8 cellular contexts compared by ENCODE assay signal in the genomic region with DNA sequence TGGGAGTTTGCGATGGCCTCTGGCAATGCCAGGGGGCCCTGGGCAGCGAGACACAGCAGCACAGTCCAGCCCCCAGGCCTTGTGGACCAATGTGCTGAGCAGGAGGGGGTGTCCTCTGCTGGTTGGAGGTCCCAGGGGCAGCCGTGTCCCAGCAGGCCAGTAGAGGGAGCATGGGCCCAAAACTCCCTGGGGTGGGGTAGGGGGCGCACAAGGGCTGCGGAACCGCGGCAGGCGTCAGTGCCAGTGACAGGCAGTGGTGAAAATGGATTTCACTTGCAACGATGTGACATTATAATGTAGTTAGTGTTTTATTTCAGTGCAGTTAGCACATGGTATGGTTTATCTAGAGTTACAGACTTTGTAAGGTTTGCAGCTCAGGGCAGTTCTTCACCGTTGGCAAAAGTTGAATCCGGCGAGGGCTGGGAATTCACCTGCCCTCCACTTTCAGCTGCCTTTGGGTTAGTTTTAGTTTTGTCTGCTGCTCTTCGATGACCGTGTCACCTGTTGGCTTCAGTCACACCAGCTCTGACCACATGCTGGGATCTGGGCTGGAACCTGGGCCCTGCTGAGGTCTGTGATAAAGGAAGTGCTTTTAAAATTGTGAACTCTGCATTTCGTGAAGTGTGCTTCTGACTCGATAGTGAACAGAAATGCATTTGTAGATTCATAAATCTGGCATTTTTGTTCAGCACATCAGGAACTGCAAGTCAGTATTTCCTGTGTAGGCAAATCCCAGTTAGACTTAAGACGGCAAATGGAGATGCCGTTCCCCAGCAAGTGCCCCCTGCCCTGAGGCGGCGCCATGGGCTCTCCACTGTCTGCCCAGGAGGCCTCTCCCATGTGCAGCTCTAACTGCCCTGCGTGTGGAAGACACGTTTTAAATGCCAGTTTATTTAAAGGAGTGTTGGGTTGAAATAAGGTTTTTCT. TPM values are rescaled to one million over a fixed set of nuclear protein-coding genes. Genes with fewer than 3 reads are reported as not detected.
DNase-seq lines count a peak whose midpoint lies in the region; ATAC-seq, FAIRE-seq and TF ChIP-seq lines count a peak whose summit lies in the region.

No MANE protein-coding gene starts in this region.

- peak; percentile 82 for DNase-seq in GM12891 (ENCODE audit: insufficient read length, low spot score)
- DNase-seq in T-helper 1 cell, result peak in 3 of 5 donors; percentile 25 to 39 (median 30)
- DNase-seq in hippocampal formation (lab: John Stamatoyannopoulos, UW), result peak; percentile 50 to 70
- peak; percentile 8 to 47 for DNase-seq in stimulated activated CD4-positive, alpha-beta T cell treated with anti-CD3 and anti-CD28 coated beads, Interleukin-12 subunit alpha, Interleukin-12 subunit beta, amount 100 ng/mL, for 24 hours (ENCODE audit: low read depth in 2 of 2)

- no peak for TF ChIP-seq POLR2A in GM12891 (IDR thresholded peaks at IDR 0.05; ENCODE audit: low read depth, low read length)

- peak overlapping the region; percentile 2 for H3K27ac ChIP-seq in angular gyrus (ENCODE audit: low read depth, low read length)

- no peak for TF ChIP-seq EP300 in Ishikawa (IDR thresholded peaks at IDR 0.05; ENCODE audit: borderline replicate concordance)

- ATAC-seq in HG02973 (IDR thresholded peaks at IDR 0.05; ENCODE audit: unreplicated experiment) (no peak), HG03196 (IDR thresholded peaks at IDR 0.05; ENCODE audit: unreplicated experiment) (no peak)

- FAIRE-seq in GM12891 (lab: Jason Lieb, UNC), result peak; percentile 86

- peak; percentile 62 for TF ChIP-seq RAD21 in Ishikawa (IDR thresholded peaks at IDR 0.05; ENCODE audit: low read depth)

TF ChIP-seq in GM12891, 5 proteins besides CTCF, POLR2A, EP300 and RAD21:
- TF ChIP-seq PAX5 (IDR thresholded peaks at IDR 0.05; ENCODE audit: insufficient read depth, low read length, severe bottlenecking) (no peak), POLR2AphosphoS5 (IDR thresholded peaks at IDR 0.05; ENCODE audit: low read depth, low read length) (no peak), POU2F2 (IDR thresholded peaks at IDR 0.05; ENCODE audit: low read depth, low read length) (no peak), TAF1 (IDR thresholded peaks at IDR 0.05; ENCODE audit: low read depth, low read length) (no peak), SPI1 (IDR thresholded peaks at IDR 0.05; ENCODE audit: low read depth, low read length) (no peak)

TF ChIP-seq in Ishikawa, 13 proteins besides CTCF, POLR2A, EP300 and RAD21:
- no peak for TF ChIP-seq CEBPB (IDR thresholded peaks at IDR 0.05)
- peak; percentile 82 for TF ChIP-seq ZBTB7A (IDR thresholded peaks at IDR 0.05; ENCODE audit: low read depth)

RNA-seq across cellular contexts. Expression of gene PYGB, which starts 46.8 kb away (rescaled TPM):
- polyA plus RNA-seq in GM12891 (2012; ENCODE audit: low read depth, missing spikeins), result 16.7 TPM

Comparison
In these comparisons a context has a peak if more than half of its experiments do, and no peak if none do; other contexts are left out.
1. DNase-seq: peak in every context shown above with its lines; median percentile 82 in GM12891; 60 in hippocampal formation; 30 in T-helper 1 cell; 28 in stimulated activated CD4-positive, alpha-beta T cell treated with anti-CD3 and anti-CD28 coated beads, Interleukin-12 subunit alpha, Interleukin-12 subunit beta, amount 100 ng/mL, for 24 hours.